1 cellular context compared by ENCODE assay signal in genomic region chr7:156752371-156753297, GRCh38.
TF ChIP-seq lines count a peak whose summit lies in the region.

No MANE protein-coding gene starts in this region.

TF ChIP-seq in SK-N-SH treated with all-trans-retinoic acid at 6 μM for 48 hours, 23 proteins besides CTCF, POLR2A, EP300 and RAD21 (continued from another document):
- no peak for TF ChIP-seq ESRRG (CRISPR knock-in tag; IDR thresholded peaks at IDR 0.05)
- no peak for TF ChIP-seq ZNF70 (CRISPR knock-in tag; IDR thresholded peaks at IDR 0.05)
- no peak for TF ChIP-seq CREB5 (CRISPR knock-in tag; IDR thresholded peaks at IDR 0.05; ENCODE audit: low read depth)
- TF ChIP-seq TCF4 (CRISPR knock-in tag; IDR thresholded peaks at IDR 0.05; ENCODE audit: borderline replicate concordance), result no peak
- no peak for TF ChIP-seq PPARA (CRISPR knock-in tag; IDR thresholded peaks at IDR 0.05; ENCODE audit: borderline replicate concordance)
- TF ChIP-seq ZFP30 (CRISPR knock-in tag; IDR thresholded peaks at IDR 0.05), result no peak
